Comparison of ENCODE assay signal across 24 cellular contexts in genomic region chr9:15079989-15080388, GRCh38.
"Had no signal": no experiment of that assay in that cellular context is flagged by ENCODE, and none has a peak within 500 bp of the region (broad histone marks: within the 10 kb centered on the region; RNA-seq: fewer than 3 reads in every experiment).

No MANE protein-coding gene starts in this region.

- H3K4me3 Mint-ChIP-seq: naive thymus-derived CD4-positive, alpha-beta T cell; natural killer cell treated with Interleukin-12 subunit alpha and Interleukin-12 subunit beta and Interleukin-15 and Interleukin-18, amount 100 ng/mL, for 72 hours; stimulated activated naive B cell treated with anti-CD40 and anti-IgM and Interleukin-4, amounts not matched to agents 10 μg/mL and 1 μg/mL and 100 μg/mL, for 72 hours had no signal

- H3K36me3 ChIP-seq: left ventricle myocardium inferior, ovary, right atrium auricular region, stomach, thyroid gland, transverse colon, uterus had no signal

- H3K36me3 Mint-ChIP-seq: stimulated activated naive B cell treated with anti-CD40 and anti-IgM and Interleukin-4, amounts not matched to agents 10 μg/mL and 1 μg/mL and 100 μg/mL, for 72 hours had no signal

- H3K27ac Mint-ChIP-seq: natural killer cell treated with Interleukin-12 subunit alpha and Interleukin-12 subunit beta and Interleukin-15 and Interleukin-18, amount 100 ng/mL, for 72 hours; progenitor cell of endocrine pancreas; stimulated activated naive B cell treated with anti-CD40 and anti-IgM and Interleukin-4, amounts not matched to agents 10 μg/mL and 1 μg/mL and 100 μg/mL, for 72 hours had no signal

- H3K4me3 ChIP-seq: left ventricle myocardium inferior, lung, mucosa of descending colon, ovary, right atrium auricular region, skin epidermis, stomach, testis, thyroid gland, transverse colon, uterus had no signal

- H3K4me1 ChIP-seq: left ventricle myocardium inferior, right atrium auricular region, stomach, testis, thyroid gland, transverse colon, uterus had no signal

- H3K4me1 Mint-ChIP-seq: naive thymus-derived CD4-positive, alpha-beta T cell; stimulated activated naive B cell treated with anti-CD40 and anti-IgM and Interleukin-4, amounts not matched to agents 10 μg/mL and 1 μg/mL and 100 μg/mL, for 72 hours had no signal

- H3K27ac ChIP-seq: left ventricle myocardium inferior, ovary, right atrium auricular region, skin epidermis, stomach, testis, thyroid gland, transverse colon, uterus had no signal

- ATAC-seq: mucosa of descending colon; naive thymus-derived CD4-positive, alpha-beta T cell; natural killer cell treated with Interleukin-12 subunit alpha and Interleukin-12 subunit beta and Interleukin-15 and Interleukin-18, amount 100 ng/mL, for 72 hours; sciatic nerve; stimulated activated naive B cell treated with anti-CD40 and anti-IgM and Interleukin-4, amounts not matched to agents 10 μg/mL and 1 μg/mL and 100 μg/mL, for 72 hours; stimulated activated naive CD8-positive, alpha-beta T cell treated with anti-CD3 and anti-CD28 coated beads, Interleukin-15, Interleukin-2, amounts not matched to agents 100 U/mL and 50 U/mL, for 24 hours had no signal

- H3K9me3 ChIP-seq: left ventricle myocardium inferior, mucosa of descending colon, ovary, right atrium auricular region, stomach, testis, thyroid gland, transverse colon, uterus had no signal

- DNase-seq: hippocampal formation; islet precursor cell; left ventricle myocardium inferior; midbrain; mucosa of descending colon; naive thymus-derived CD4-positive, alpha-beta T cell; ovary; stimulated activated CD4-positive, alpha-beta T cell treated with anti-CD3 and anti-CD28 coated beads, Interleukin-12 subunit alpha, Interleukin-12 subunit beta, amount 100 ng/mL, for 4 hours; stimulated activated CD4-positive, alpha-beta T cell treated with anti-CD3 and anti-CD28 coated beads, Interleukin-15, amount 100 ng/mL, for 24 hours; stimulated activated CD4-positive, alpha-beta T cell treated with anti-CD3 and anti-CD28 coated beads, Interleukin-2, amount 100 ng/mL, for 24 hours; stimulated activated CD4-positive, alpha-beta T cell treated with anti-CD3 and anti-CD28 coated beads, Interleukin-4, amount 100 ng/mL, for 1 hour; stimulated activated naive B cell treated with anti-CD40 and anti-IgM and Interleukin-4, amounts not matched to agents 10 μg/mL and 1 μg/mL and 100 μg/mL, for 72 hours; stimulated activated naive CD8-positive, alpha-beta T cell treated with anti-CD3 and anti-CD28 coated beads, Interleukin-15, Interleukin-2, amounts not matched to agents 100 U/mL and 50 U/mL, for 24 hours; stomach; testis; thyroid gland; transverse colon; uterus had no signal

- H3K27me3 ChIP-seq: ovary, right atrium auricular region, stomach, testis, thyroid gland, transverse colon, uterus had no signal
